In the genomic region with DNA sequence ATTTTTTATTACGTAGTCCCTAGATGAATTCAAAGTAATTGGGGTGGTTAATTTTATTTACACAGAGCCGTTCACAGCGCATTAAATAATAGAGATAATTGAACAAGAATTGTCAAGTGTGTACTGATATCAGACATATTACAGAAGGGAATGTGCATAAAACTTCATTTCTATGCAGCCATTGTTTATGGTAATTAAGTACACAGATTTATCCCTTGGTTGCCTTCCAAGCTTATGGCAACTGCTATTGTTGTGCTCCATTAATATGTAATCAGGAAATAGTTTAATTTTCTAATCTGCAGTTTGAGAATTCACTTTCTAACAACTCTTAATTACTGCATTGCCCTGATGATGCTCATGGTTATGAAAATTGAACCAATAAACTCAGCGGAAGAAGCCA, we compare ENCODE assay signal across 16 cellular contexts. TPM values are rescaled to one million over a fixed set of nuclear protein-coding genes. Genes with fewer than 3 reads are reported as not detected.
"Had no signal": no experiment of that assay in that cellular context is flagged by ENCODE, and none has a peak within 500 bp of the region (broad histone marks: within the 10 kb centered on the region; RNA-seq: fewer than 3 reads in every experiment).

No MANE protein-coding gene starts in this region.

- DNase-seq: KBM-7, MV-4-11, NCI-H1048, NCI-H1436, NCI-H1694 treated with DMSO at 0.1 percent for 48 hours, NCI-H1930, NCI-H2081, NCI-H2107, NCI-H226, NCI-H446, NCI-H510A, NCI-H524 treated with DMSO at 0.1 percent for 48 hours, NCI-H774, Right ventricle myocardium superior, RPMI8226, T-helper 1 cell had no signal

RNA-seq across cellular contexts. Expression of gene OTX1, which starts 47.3 kb away (rescaled TPM):
- total RNA-seq: Right ventricle myocardium superior had no signal
